In the genomic region with DNA sequence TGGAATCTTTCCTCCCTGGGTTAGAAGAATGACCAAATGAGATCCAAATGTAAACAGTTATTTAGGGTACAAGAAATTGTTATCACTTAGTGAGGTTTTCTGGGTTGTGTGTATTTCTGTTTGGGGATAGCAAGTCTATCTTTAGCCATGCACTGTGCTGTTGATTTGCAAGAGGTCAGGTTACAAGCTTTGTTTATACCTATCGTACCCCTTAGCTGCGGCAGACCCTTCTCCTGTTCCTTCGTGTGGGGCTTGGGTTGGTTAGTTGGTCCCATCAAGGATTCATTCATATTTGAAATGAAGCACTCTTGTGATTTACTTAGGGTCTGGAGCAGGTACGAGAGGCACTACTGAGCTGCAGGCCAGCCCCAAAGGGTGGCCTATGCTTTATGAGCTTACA, we compare ENCODE assay signal across 22 cellular contexts.
"Had no signal": no experiment of that assay in that cellular context is flagged by ENCODE, and none has a peak within 500 bp of the region (broad histone marks: within the 10 kb centered on the region; RNA-seq: fewer than 3 reads in every experiment).

No MANE protein-coding gene starts in this region.

- ATAC-seq: activated T-cell treated with anti-CD3 and anti-CD28 coated beads, Interleukin-2, amount 50 U/mL, for 72 hours; heart right ventricle; left cardiac atrium; naive thymus-derived CD4-positive, alpha-beta T cell; psoas muscle; right cardiac atrium; upper lobe of right lung had no signal

- H3K9me3 ChIP-seq: heart right ventricle, ovary, psoas muscle, thyroid gland, upper lobe of right lung had no signal

- DNase-seq: activated B cell treated with CpG ODN at 0.5 μM for 24 hours; activated CD4-positive, alpha-beta T cell treated with anti-CD3 and anti-CD28 coated beads for 4 hours; activated CD4-positive, alpha-beta T cell treated with anti-CD3 and anti-CD28 coated beads, Interleukin-2, amount 50 U/mL, for 48 hours; activated effector memory CD4-positive, alpha-beta T cell treated with Interleukin-2 at 50 U/mL for 16 hours; activated naive CD4-positive, alpha-beta T cell treated with anti-CD3 and anti-CD28 coated beads for 36 hours; activated naive CD8-positive, alpha-beta T cell treated with anti-CD3 and anti-CD28 coated beads, Interleukin-2, amount 10 ng/mL, durations not matched to agents 7 days and 5 days; activated T-cell treated with anti-CD3 and anti-CD28 coated beads, Interleukin-2, amount 50 U/mL, for 72 hours; amniotic stem cell; cerebellar nuclear complex; heart right ventricle; islet precursor cell; left cardiac atrium; naive thymus-derived CD4-positive, alpha-beta T cell; ovary; psoas muscle; right cardiac atrium; stimulated activated CD4-positive, alpha-beta T cell treated with anti-CD3 and anti-CD28 coated beads, Interleukin-12 subunit alpha, Interleukin-12 subunit beta, amount 100 ng/mL, for 4 hours; substantia nigra; T1000; thyroid gland; upper lobe of right lung had no signal

- H3K4me3 ChIP-seq: coronary artery, heart right ventricle, ovary, psoas muscle, thyroid gland, upper lobe of right lung had no signal

- H3K27ac ChIP-seq: ovary, psoas muscle, thyroid gland, upper lobe of right lung had no signal

- H3K36me3 ChIP-seq: heart right ventricle, ovary, thyroid gland, upper lobe of right lung had no signal

- H3K27me3 ChIP-seq: heart right ventricle, ovary, thyroid gland, upper lobe of right lung had no signal
